In the genomic region with DNA sequence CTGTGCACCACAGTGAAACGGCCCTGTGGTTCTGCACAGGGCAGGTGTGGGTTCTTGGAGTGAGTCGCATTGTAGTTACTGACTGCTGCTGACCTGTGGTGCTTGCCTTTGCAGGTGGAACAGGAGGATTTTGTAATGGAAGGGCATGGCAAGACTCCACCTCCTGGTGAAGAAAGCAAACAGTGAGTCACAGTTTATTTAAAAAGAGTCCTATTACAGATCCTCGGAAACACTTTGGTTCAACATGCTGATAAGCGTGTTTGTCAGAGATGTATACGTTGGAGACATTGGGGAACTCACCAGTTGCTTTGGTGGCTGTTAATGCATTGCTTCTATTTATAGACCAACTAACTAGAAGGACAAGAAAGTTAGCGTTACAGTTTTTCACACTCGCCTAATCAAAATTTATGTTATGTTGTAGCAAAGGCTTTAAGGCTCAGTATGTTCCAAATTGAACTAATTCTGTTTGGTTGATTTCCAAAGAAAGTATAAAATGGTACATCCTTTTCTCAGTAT, we compare ENCODE assay signal across 10 cellular contexts. TPM values are rescaled to one million over a fixed set of nuclear protein-coding genes. Genes with fewer than 3 reads are reported as not detected.
DNase-seq lines count a peak whose midpoint lies in the region; ATAC-seq, FAIRE-seq and TF ChIP-seq lines count a peak whose summit lies in the region.
"Had no signal": no experiment of that assay in that cellular context is flagged by ENCODE, and none has a peak within 500 bp of the region (broad histone marks: within the 10 kb centered on the region; RNA-seq: fewer than 3 reads in every experiment).

No MANE protein-coding gene starts in this region.

- no peaks in the 10 kb centered on the region for H3K27me3 Mint-ChIP-seq in astrocyte (ENCODE audit: low read depth, unreplicated experiment)
- H3K27me3 Mint-ChIP-seq: activated B cell treated with CpG ODN at 0.5 μM for 24 hours had no signal

- no peak for FAIRE-seq in astrocyte (lab: Jason Lieb, UNC)

- H3K27ac Mint-ChIP-seq in astrocyte (ENCODE audit: unreplicated experiment), result no peak overlapping the region
- H3K27ac Mint-ChIP-seq: activated B cell treated with CpG ODN at 0.5 μM for 24 hours had no signal

- no peaks in the 10 kb centered on the region for H3K9me3 Mint-ChIP-seq in astrocyte (ENCODE audit: unreplicated experiment)
- H3K9me3 Mint-ChIP-seq: activated B cell treated with CpG ODN at 0.5 μM for 24 hours had no signal

- intact Hi-C loops in left lung (cut with DNase I), result no loop called here

- H3K27ac ChIP-seq in astrocyte (ENCODE audit: low read depth, low read length) (no peak overlapping the region), left lung (peak overlapping the region; percentile 9 to 23)

- no peak overlapping the region for H3K9ac ChIP-seq in astrocyte (ENCODE audit: low read length)
- H3K9ac ChIP-seq: BLaER1 treated with 17β-estradiol and CSF1 and Interleukin-3, amounts not matched to agents 10 nM and 100 nM had no signal

- H4K20me1 ChIP-seq in astrocyte (ENCODE audit: insufficient read depth, low read length), result no peaks in the 10 kb centered on the region

- ATAC-seq in left lung, result peak; percentile 97
- ATAC-seq in HG03565 (IDR thresholded peaks at IDR 0.05; ENCODE audit: unreplicated experiment), result no peak
- ATAC-seq in GM19035 (IDR thresholded peaks at IDR 0.05; ENCODE audit: unreplicated experiment), result no peak
- ATAC-seq in GM21825 (IDR thresholded peaks at IDR 0.05; ENCODE audit: unreplicated experiment), result no peak

- H3K4me3 ChIP-seq in astrocyte (ENCODE audit: insufficient read depth, low read depth, low read length) (no peak overlapping the region), left lung (no peak overlapping the region)
- H3K4me3 ChIP-seq: BLaER1 treated with 17β-estradiol and CSF1 and Interleukin-3, amounts not matched to agents 10 nM and 100 nM had no signal

- no peak overlapping the region for H3K4me3 Mint-ChIP-seq in astrocyte (ENCODE audit: unreplicated experiment)
- H3K4me3 Mint-ChIP-seq: activated B cell treated with CpG ODN at 0.5 μM for 24 hours had no signal

- no peak overlapping the region for H2AFZ ChIP-seq in astrocyte (ENCODE audit: low read depth, low read length)

- no peaks in the 10 kb centered on the region for H3K36me3 ChIP-seq in astrocyte (ENCODE audit: insufficient read depth, low read length)
- H3K36me3 ChIP-seq in left lung, result no peaks in the 10 kb centered on the region

- H3K79me2 ChIP-seq in astrocyte (ENCODE audit: insufficient read depth, low read length), result no peaks in the 10 kb centered on the region

- DNase-seq in activated CD4-positive, alpha-beta T cell treated with anti-CD3 and anti-CD28 coated beads for 48 hours, result peak; percentile 25
- no peak for DNase-seq in activated CD4-positive, alpha-beta T cell treated with anti-CD3 and anti-CD28 coated beads for 1 hour
- DNase-seq in NCI-H2196 (lab: John Stamatoyannopoulos, UW; ENCODE audit: unreplicated experiment), result peak; percentile 88
- peak; percentile 58 for DNase-seq in astrocyte (ENCODE audit: low read depth)
- peak in 1 of 2 donors; percentile 47 for DNase-seq in left lung
- DNase-seq: activated B cell treated with CpG ODN at 0.5 μM for 24 hours had no signal

- TF ChIP-seq CTCF in astrocyte (IDR thresholded peaks at IDR 0.05; ENCODE audit: insufficient read depth, low read depth, low read length) (no peak), left lung (IDR thresholded peaks at IDR 0.05) (no peak)

- no peaks in the 10 kb centered on the region for H3K36me3 Mint-ChIP-seq in astrocyte (ENCODE audit: low read depth, unreplicated experiment)

- peak overlapping the region; percentile 28 for H3K4me2 ChIP-seq in astrocyte (ENCODE audit: low read length)

- H3K9me3 ChIP-seq in astrocyte (ENCODE audit: insufficient read depth, low read depth, low read length) (no peaks in the 10 kb centered on the region), left lung (no peaks in the 10 kb centered on the region)
- H3K9me3 ChIP-seq: BLaER1 treated with 17β-estradiol and CSF1 and Interleukin-3, amounts not matched to agents 10 nM and 100 nM had no signal

- peaks cover 10% of the 10 kb centered on the region for H3K4me1 Mint-ChIP-seq in astrocyte (ENCODE audit: low read depth, unreplicated experiment)

- H3K27me3 ChIP-seq in astrocyte (ENCODE audit: insufficient read depth, low read length) (no peaks in the 10 kb centered on the region), left lung (no peaks in the 10 kb centered on the region)
- H3K27me3 ChIP-seq: BLaER1 treated with 17β-estradiol and CSF1 and Interleukin-3, amounts not matched to agents 10 nM and 100 nM had no signal

- H3K4me1 ChIP-seq in astrocyte (ENCODE audit: insufficient read depth, low read length) (no peaks in the 10 kb centered on the region), left lung (peaks cover 0 to 11% of the 10 kb centered on the region in 2 donors)

RNA-seq across cellular contexts. Expression of a gene that starts 21.7 kb away (rescaled TPM):
- total RNA-seq in astrocyte (45.2 and 51.2 TPM in 2 replicates), left lung (10 to 100 TPM; 40.3 to 40.7 TPM)
